20 cellular contexts compared by ENCODE assay signal in the genomic region with DNA sequence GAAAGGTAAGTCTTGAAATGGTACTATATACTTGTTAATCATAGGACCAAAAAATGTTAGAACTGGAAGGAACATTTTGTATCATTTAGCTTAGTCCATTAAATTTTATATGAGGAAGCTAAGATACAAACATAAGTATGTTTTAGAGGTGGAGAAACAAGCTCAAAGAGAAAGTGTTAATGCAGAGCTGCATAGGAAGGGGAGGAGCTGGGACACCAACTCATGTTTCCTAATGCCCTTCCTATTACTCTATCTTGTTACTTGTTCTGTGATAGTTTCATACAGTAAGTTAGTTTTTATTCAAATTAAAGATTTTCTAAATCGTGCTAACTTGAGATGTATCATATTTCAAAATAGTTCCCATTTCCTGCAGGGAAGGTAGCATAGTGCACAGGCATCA. TPM values are rescaled to one million over a fixed set of nuclear protein-coding genes. Genes with fewer than 3 reads are reported as not detected.
A peak's percentile ranks its signal among the peaks of the same experiment; 100 is the strongest.
DNase-seq lines count a peak whose midpoint lies in the region; ATAC-seq, FAIRE-seq and TF ChIP-seq lines count a peak whose summit lies in the region.
"Had no signal": no experiment of that assay in that cellular context is flagged by ENCODE, and none has a peak within 500 bp of the region (broad histone marks: within the 10 kb centered on the region; RNA-seq: fewer than 3 reads in every experiment).

No MANE protein-coding gene starts in this region.

- H3K36me3 ChIP-seq in GM12878 (ENCODE audit: control insufficient read depth in 2 of 2, insufficient read depth in 2 of 2, low read length in 1 of 2) (peaks cover 0 to 8% of the 10 kb centered on the region in 2 experiments; a peak in 1 of 4 replicates), neutrophil (peaks cover 9% of the 10 kb centered on the region)

- SMC1A ChIA-PET in GM12878 (lab: Charles Lee; ENCODE audit: uncharacterized antibody, unreplicated experiment), result interaction anchor here (0.9 to 2.1 kb wide), 5 partner anchors 9 to 433 kb away, joined by 3 to 13 read pairs (median 3); no protein-coding TSS in a partner anchor

- H3K4me1 ChIP-seq in GM12878 (ENCODE audit: control insufficient read depth, insufficient read depth, low read length) (no peaks in the 10 kb centered on the region), neutrophil (ENCODE audit: control insufficient read depth in 1 of 2, insufficient read depth in 1 of 2, low read depth in 1 of 2, low read length in 1 of 2) (peaks cover 45 to 51% of the 10 kb centered on the region in 2 experiments), H9 (ENCODE audit: insufficient read depth, low read length) (no peaks in the 10 kb centered on the region)

- no peak overlapping the region for H3K23ac ChIP-seq in H9 (ENCODE audit: insufficient read length, low read depth, low read length)

- intact Hi-C loops in CD14-positive monocyte (cut with micrococcal nuclease), result no loop called here
- intact Hi-C loops in GM12878 (cut with micrococcal nuclease; ENCODE audit: unreplicated experiment), result no loop called here

- H3K27ac ChIP-seq in GM12878 (ENCODE audit: control insufficient read depth, insufficient read depth) (no peak overlapping the region), neutrophil (peak overlapping the region; percentile 68), H9 (ENCODE audit: insufficient read length, low read depth, low read length) (no peak overlapping the region)
- H3K27ac ChIP-seq: KMS-11, SK-N-MC had no signal

- RAD21 ChIA-PET in GM12878 (lab: Charles Lee; ENCODE audit: unreplicated experiment), result interaction anchor here (1.0 to 1.8 kb wide), 3 partner anchors 9 to 458 kb away, joined by 4 to 6 read pairs (median 4); no protein-coding TSS in a partner anchor

- H3K36me3 Mint-ChIP-seq in CD14-positive monocyte (peaks cover 50 to 66% of the 10 kb centered on the region in 2 donors), H9 (ENCODE audit: insufficient read depth in 1 of 3, low read depth in 3 of 3) (peaks cover 16 to 62% (median 62%) of the 10 kb centered on the region in 3 experiments; a peak in 6 of 7 replicates)

- no peak for TF ChIP-seq EP300 in GM12878 (IDR thresholded peaks at IDR 0.05; ENCODE audit: borderline replicate concordance in 1 of 2, control insufficient read depth in 1 of 2, low read depth in 2 of 2, low read length in 2 of 2)

- H3T11ph ChIP-seq in H9 (ENCODE audit: low read length), result no peak overlapping the region

- no peak overlapping the region for H2BK20ac ChIP-seq in H9 (ENCODE audit: low read depth, low read length, poor library complexity, severe bottlenecking)

- DNase-seq in CD14-positive monocyte (ENCODE audit: low spot score) (no peak), H54 (ENCODE audit: insufficient read length, low spot score) (no peak), GM12878 (ENCODE audit: low read depth, low spot score) (no peak), COR-L47 (lab: John Stamatoyannopoulos, UW) (no peak), H9 (no peak), occipital lobe (lab: John Stamatoyannopoulos, UW) (no peak)
- DNase-seq: C1 segment of cervical spinal cord; NCI-H1694; NCI-H2081; NCI-H2171; NCI-H345; NCI-H524; NCI-H774; NK-92 treated with Interleukin-12 subunit alpha and Interleukin-12 subunit beta, amount 100 ng/mL, for 24 hours; SHP77; T-helper 1 cell had no signal

- no peak overlapping the region for H2AK5ac ChIP-seq in H9 (ENCODE audit: insufficient read length, low read length)

- no peak overlapping the region for H3K56ac ChIP-seq in H9 (ENCODE audit: insufficient read length, low read depth, low read length)

- ATAC-seq in GM12878, result 0 out of 3 replicates have a peak, but pooled peaks have one; percentile 38

- no peak overlapping the region for H3K4me2 ChIP-seq in GM12878 (ENCODE audit: control insufficient read depth, insufficient read depth)
- H3K4me2 ChIP-seq in H9 (ENCODE audit: insufficient read depth, insufficient read length, low read length), result no peak overlapping the region
- H3K4me2 ChIP-seq: KMS-11 had no signal

- H3K79me2 ChIP-seq in GM12878 (ENCODE audit: control insufficient read depth, insufficient read depth, low read length), result no peaks in the 10 kb centered on the region
- no peaks in the 10 kb centered on the region for H3K79me2 ChIP-seq in H9 (ENCODE audit: insufficient read depth, low read length)

- H3K4me3 ChIP-seq in GM12878 (no peak overlapping the region), neutrophil (ENCODE audit: low read depth in 1 of 2, low read length in 1 of 2) (peak overlapping the region in 1 of 2 experiments; percentile 15)
- H3K4me3 ChIP-seq: HAP-1, SK-N-MC had no signal

- H3K27me3 ChIP-seq in GM12878 (replicated peaks in 1 of 2; ENCODE audit: control insufficient read depth in 2 of 2, insufficient read depth in 2 of 2, low read length in 1 of 2), result no peaks in the 10 kb centered on the region
- H3K27me3 ChIP-seq in neutrophil, result no peaks in the 10 kb centered on the region
- no peaks in the 10 kb centered on the region for H3K27me3 ChIP-seq in H9 (ENCODE audit: insufficient read depth, low read length)

- no TSS peak for BruUV-seq in GM12878 (replicated peaks; lab: Mats Ljungman, UMichigan)

- no peak overlapping the region for H3K18ac ChIP-seq in H9 (ENCODE audit: insufficient read length, low read depth, low read length)

- H3K9me3 ChIP-seq in GM12878 (replicated peaks; ENCODE audit: control insufficient read depth, insufficient read depth, low read length) (no peaks in the 10 kb centered on the region), neutrophil (no peaks in the 10 kb centered on the region), H9 (ENCODE audit: control insufficient read depth, low read depth, low read length) (no peaks in the 10 kb centered on the region)
- H3K9me3 ChIP-seq: HAP-1 had no signal

- CTCF ChIA-PET in GM12878 (lab: Yijun Ruan, JAX), result interaction anchor here (0.9 to 2.2 kb wide), 9 partner anchors 8 to 458 kb away, joined by 3 to 12 read pairs (median 3); no protein-coding TSS in a partner anchor

- peak overlapping the region in 1 of 2 donors; percentile 49 for H3K4me3 Mint-ChIP-seq in CD14-positive monocyte
- no peak overlapping the region for H3K4me3 Mint-ChIP-seq in H9

- H2BK12ac ChIP-seq in H9 (ENCODE audit: insufficient read length, low read depth, low read length), result no peak overlapping the region

- H3K9me3 Mint-ChIP-seq in CD14-positive monocyte, result peaks cover 0 to 3% (median 0%) of the 10 kb centered on the region in 7 donors
- no peaks in the 10 kb centered on the region for H3K9me3 Mint-ChIP-seq in H9

- TF ChIP-seq POLR2A in H54 (IDR thresholded peaks at IDR 0.05; ENCODE audit: low read depth, low read length), result no peak
- TF ChIP-seq POLR2A in GM12878 (IDR thresholded peaks at IDR 0.05; ENCODE audit: low read depth, low read length), result no peak

- no peak overlapping the region for H4K91ac ChIP-seq in H9 (ENCODE audit: insufficient read length, low read depth, low read length)

- FAIRE-seq in H54 (lab: Jason Lieb, UNC) (peak; percentile 30), GM12878 (lab: Jason Lieb, UNC) (no peak)

- TF ChIP-seq CTCF in CD14-positive monocyte (IDR thresholded peaks at IDR 0.05) (no peak), GM12878 (IDR thresholded peaks at IDR 0.05 in 2 of 3, conservative IDR thresholded peaks at IDR 0.05 in 1 of 3; ENCODE audit: control insufficient read depth in 2 of 3, extremely low read depth in 1 of 3, insufficient read depth in 1 of 3, low read depth in 3 of 3, low read length in 3 of 3) (no peak), neutrophil (IDR thresholded peaks at IDR 0.05) (no peak), H9 (conservative IDR thresholded peaks at IDR 0.05) (no peak)

- H3K27ac Mint-ChIP-seq in CD14-positive monocyte, result peak overlapping the region in 6 of 7 donors; percentile 1 to 75 (median 24)
- no peak overlapping the region for H3K27ac Mint-ChIP-seq in H9

- H4K5ac ChIP-seq in H9 (ENCODE audit: insufficient read length, low read depth, low read length), result no peak overlapping the region

- no peaks in the 10 kb centered on the region for H3K23me2 ChIP-seq in H9 (ENCODE audit: insufficient read length, low read depth, low read length, poor library complexity, severe bottlenecking)

- POLR2A ChIA-PET in GM12878 (lab: Charles Lee), result interaction anchor here (1.1 kb wide), 1 partner anchor 9 kb away, joined by 3 read pairs; no protein-coding TSS in a partner anchor

- no peak overlapping the region for H3K14ac ChIP-seq in H9 (ENCODE audit: insufficient read depth, low read length)

- H3K27me3 Mint-ChIP-seq in CD14-positive monocyte (ENCODE audit: low read depth in 3 of 3), result no peaks in the 10 kb centered on the region
- H3K27me3 Mint-ChIP-seq in H9 (ENCODE audit: low read depth), result no peaks in the 10 kb centered on the region

- no peak overlapping the region for H4K8ac ChIP-seq in H9 (replicated peaks; ENCODE audit: insufficient read length, low read depth, low read length)

- H2BK5ac ChIP-seq in H9 (ENCODE audit: insufficient read length, low read length), result no peak overlapping the region

- TF ChIP-seq RAD21 in GM12878 (IDR thresholded peaks at IDR 0.05; ENCODE audit: insufficient read depth, low read depth, low read length), result no peak

- H3K9ac ChIP-seq in GM12878 (ENCODE audit: control insufficient read depth, insufficient read depth, low read length) (no peak overlapping the region), H9 (ENCODE audit: extremely low read depth, insufficient read length, low read length) (no peak overlapping the region)
- H3K9ac ChIP-seq: KMS-11 had no signal

- H4K20me1 ChIP-seq in GM12878 (ENCODE audit: control insufficient read depth, insufficient read depth) (no peaks in the 10 kb centered on the region), H9 (ENCODE audit: control insufficient read depth, insufficient read depth, insufficient read length) (no peaks in the 10 kb centered on the region)

- H2AFZ ChIP-seq in GM12878 (ENCODE audit: control insufficient read depth, low read depth, low read length), result no peak overlapping the region
- no peak overlapping the region for H2AFZ ChIP-seq in H9 (ENCODE audit: low read length)

- in situ Hi-C loops in GM12878 (cut with MboI), result no loop called here

- WGBS in GM12878 (ENCODE audit: insufficient coverage, insufficient replicate concordance, low lambda C conversion rate, missing lambda C conversion rate), result 11% methylated on average over 1 of the region's 1 CpG
- WGBS in H9 (ENCODE audit: extremely low coverage, insufficient read length, low lambda C conversion rate), result no CpG with 5 or more reads among the region's 1 CpG

- no peak overlapping the region for H3K4ac ChIP-seq in H9 (ENCODE audit: low read depth, low read length)

- H2BK120ac ChIP-seq in H9 (ENCODE audit: low read depth, low read length, poor library complexity, severe bottlenecking), result no peak overlapping the region

- H2BK15ac ChIP-seq in H9 (ENCODE audit: low read depth, low read length), result no peak overlapping the region

- H3K4me1 Mint-ChIP-seq in CD14-positive monocyte (peaks cover 32% of the 10 kb centered on the region), H9 (peaks cover 8 to 17% of the 10 kb centered on the region in 2 experiments)

- H3K79me1 ChIP-seq in H9 (ENCODE audit: insufficient read depth, low read depth, low read length, poor library complexity, severe bottlenecking), result no peaks in the 10 kb centered on the region

RNA-seq across cellular contexts. Expression of a gene that starts 7.4 kb away (rescaled TPM):
- polyA plus RNA-seq in CD14-positive monocyte (10 to 100 TPM; 61.3 to 74.1 TPM), GM12878 (2011; rRNA removed) (38.1 and 56.0 TPM in 2 replicates), GM12878 (2014; fragmentation: Illumina TruSeq; extraction: Trizol) (20.8 and 28.7 TPM in 2 replicates), GM12878 (2014; fragmentation: Nextera tagmentation; extraction: Ambion mirVana) (10 to 100 TPM; 10.9 to 15.7 TPM), GM12878 (2014; rRNA removed) (11.3 and 12.8 TPM in 2 replicates), GM12878 (2016; fragmentation: Nextera tagmentation; extraction: Ambion mirVana) (10 to 100 TPM; 32.0 to 35.6 TPM)
- 31.8 and 35.0 TPM in 2 replicates for total RNA-seq in GM12878 (2013; cell fraction: nucleolus; rRNA removed)
- total RNA-seq in GM12878 (2014; rRNA removed) (15.8 and 25.6 TPM in 2 replicates), GM12878 (2014; rRNA removed; fragmentation: Illumina TruSeq; extraction: Trizol) (14.7 and 17.0 TPM in 2 replicates), GM12878 (2021) (16.3 and 20.0 TPM in 2 replicates), H9 (2021) (40.0 and 44.9 TPM in 2 replicates), occipital lobe (70.5 TPM)
- polyA plus RNA-seq in GM12878 (2011; ENCODE audit: low read depth), result 8.8 TPM
- 17.0 and 26.2 TPM in 2 replicates for polyA plus RNA-seq in GM12878 (2011; cell fraction: cytosol; rRNA removed)
- polyA plus RNA-seq in GM12878 (2011; cell fraction: nucleus; rRNA removed), result 19.0 and 21.4 TPM in 2 replicates
- polyA plus RNA-seq in GM12878 (2012), result 13.3 and 18.0 TPM in 2 replicates
- 36.6 and 40.7 TPM in 2 replicates for polyA minus RNA-seq in GM12878 (2011; rRNA and poly(A)+ RNA removed)
- 15.1 and 15.8 TPM in 2 replicates for polyA minus RNA-seq in GM12878 (2011; cell fraction: cytosol; rRNA and poly(A)+ RNA removed)
- polyA minus RNA-seq in GM12878 (2011; cell fraction: nucleus; rRNA and poly(A)+ RNA removed), result 5.0 and 5.9 TPM in 2 replicates

RNA-seq across cellular contexts. Expression of a gene that starts 7.5 kb away (rescaled TPM):
- polyA plus RNA-seq in CD14-positive monocyte (100 to 1,000 TPM; 226 to 288 TPM), GM12878 (2011; rRNA removed) (65.1 and 85.7 TPM in 2 replicates), GM12878 (2014; fragmentation: Illumina TruSeq; extraction: Trizol) (68.6 and 97.1 TPM in 2 replicates), GM12878 (2014; fragmentation: Nextera tagmentation; extraction: Ambion mirVana) (10 to 100 TPM; 49.8 to 71.2 TPM), GM12878 (2014; rRNA removed) (52.2 and 53.4 TPM in 2 replicates), GM12878 (2016; fragmentation: Nextera tagmentation; extraction: Ambion mirVana) (10 to 100 TPM; 95.0 to 97.0 TPM)
- total RNA-seq in GM12878 (2013; cell fraction: nucleolus; rRNA removed), result 56.3 and 60.7 TPM in 2 replicates
- total RNA-seq in GM12878 (2014; rRNA removed) (60.6 and 67.6 TPM in 2 replicates), GM12878 (2014; rRNA removed; fragmentation: Illumina TruSeq; extraction: Trizol) (57.2 and 62.0 TPM in 2 replicates), GM12878 (2021) (48.2 and 53.7 TPM in 2 replicates), H9 (2021) (59.3 and 60.7 TPM in 2 replicates), occipital lobe (33.4 TPM)
- 31.6 TPM for polyA plus RNA-seq in GM12878 (2011; ENCODE audit: low read depth)
- 28.7 and 33.2 TPM in 2 replicates for polyA plus RNA-seq in GM12878 (2011; cell fraction: cytosol; rRNA removed)
- 31.1 and 31.7 TPM in 2 replicates for polyA plus RNA-seq in GM12878 (2011; cell fraction: nucleus; rRNA removed)
- polyA plus RNA-seq in GM12878 (2012), result 44.0 and 45.4 TPM in 2 replicates
- 22.4 and 40.9 TPM in 2 replicates for polyA minus RNA-seq in GM12878 (2011; rRNA and poly(A)+ RNA removed)
- 22.3 and 26.9 TPM in 2 replicates for polyA minus RNA-seq in GM12878 (2011; cell fraction: cytosol; rRNA and poly(A)+ RNA removed)
- polyA minus RNA-seq in GM12878 (2011; cell fraction: nucleus; rRNA and poly(A)+ RNA removed), result 27.3 and 44.0 TPM in 2 replicates

Comparison
In these comparisons a context has a peak if more than half of its experiments do, and no peak if none do; other contexts are left out.
1. H3K27ac Mint-ChIP-seq: peak in CD14-positive monocyte (6 of 7); none in H9 (0 of 3).